Comparison of ENCODE assay signal across 11 cellular contexts in genomic region chr19:33175156-33175782, GRCh38. TPM values are rescaled to one million over a fixed set of nuclear protein-coding genes. Genes with fewer than 3 reads are reported as not detected.
A peak's percentile ranks its signal among the peaks of the same experiment; 100 is the strongest.
DNase-seq lines count a peak whose midpoint lies in the region; TF ChIP-seq lines count a peak whose summit lies in the region.
"Had no signal": no experiment of that assay in that cellular context is flagged by ENCODE, and none has a peak within 500 bp of the region (broad histone marks: within the 10 kb centered on the region; RNA-seq: fewer than 3 reads in every experiment).

No MANE protein-coding gene starts in this region.

- H3K4me1 Mint-ChIP-seq in T-helper 2 cell treated with Interferon-gamma antibody and Interleukin-4, amounts not matched to agents 5 μg/mL and 100 μg/mL, for 36 hours (ENCODE audit: low read depth), result peaks cover 28% of the 10 kb centered on the region
- peaks cover 14% of the 10 kb centered on the region for H3K4me1 Mint-ChIP-seq in endodermal cell

- H3K27ac ChIP-seq in endodermal cell (ENCODE audit: low read depth, low read length) (no peak overlapping the region), skeletal muscle tissue (ENCODE audit: low read depth, low read length) (no peak overlapping the region)
- H3K27ac ChIP-seq: SJSA1 had no signal

- WGBS in endodermal cell (ENCODE audit: insufficient coverage in 1 of 2, insufficient read length in 1 of 2), 2 experiments, result 95 to 96% methylated on average over 9 to 10 of the region's 10 CpGs

- H3K4me3 ChIP-seq in NB4 (ENCODE audit: low read depth, low read length) (peak overlapping the region; percentile 77), endodermal cell (ENCODE audit: low read length) (peak overlapping the region; percentile 95), skeletal muscle tissue (ENCODE audit: low read length in 3 of 3) (peak overlapping the region; percentile 84 to 95 (median 91))

- H3K27me3 ChIP-seq in endodermal cell (ENCODE audit: control insufficient read depth, insufficient read depth, low read length, poor library complexity, severe bottlenecking) (peaks cover 4% of the 10 kb centered on the region), skeletal muscle tissue (ENCODE audit: control insufficient read depth in 3 of 3, insufficient read depth in 3 of 3, low read length in 3 of 3) (no peaks in the 10 kb centered on the region)
- H3K27me3 ChIP-seq: SJSA1 had no signal

- TF ChIP-seq POLR2A in NB4 (IDR thresholded peaks at IDR 0.05; ENCODE audit: extremely low read depth, insufficient read length), result no peak

- peak overlapping the region; percentile 95 for H3K4me3 Mint-ChIP-seq in T-helper 2 cell treated with Interferon-gamma antibody and Interleukin-4, amounts not matched to agents 5 μg/mL and 100 μg/mL, for 36 hours
- peak overlapping the region; percentile 91 for H3K4me3 Mint-ChIP-seq in endodermal cell

- DNase-seq in T-helper 2 cell treated with Interferon-gamma antibody and Interleukin-4, amounts not matched to agents 5 μg/mL and 100 μg/mL, for 36 hours (ENCODE audit: low spot score), result no peak
- DNase-seq in T-helper 2 cell (no peak), NB4 (ENCODE audit: low read depth) (no peak), endodermal cell (peak; percentile 46), AG08396 (ENCODE audit: low spot score) (no peak), NCI-H1092 treated with DMSO at 0.1 percent for 48 hours (lab: John Stamatoyannopoulos, UW) (no peak), SIG-M5 (lab: John Stamatoyannopoulos, UW) (no peak)

- no peaks in the 10 kb centered on the region for H3K36me3 ChIP-seq in endodermal cell (ENCODE audit: control insufficient read depth, insufficient read depth, low read length)
- H3K36me3 ChIP-seq in skeletal muscle tissue (ENCODE audit: control insufficient read depth in 3 of 3, insufficient read depth in 3 of 3, low read length in 3 of 3), result no peaks in the 10 kb centered on the region

- H3K36me3 Mint-ChIP-seq in T-helper 2 cell treated with Interferon-gamma antibody and Interleukin-4, amounts not matched to agents 5 μg/mL and 100 μg/mL, for 36 hours (ENCODE audit: low read depth), result peaks cover 6% of the 10 kb centered on the region
- peaks cover 4% of the 10 kb centered on the region for H3K36me3 Mint-ChIP-seq in endodermal cell (ENCODE audit: low read depth)

- H3K27ac Mint-ChIP-seq in T-helper 2 cell treated with Interferon-gamma antibody and Interleukin-4, amounts not matched to agents 5 μg/mL and 100 μg/mL, for 36 hours, result peak overlapping the region; percentile 41
- no peak overlapping the region for H3K27ac Mint-ChIP-seq in endodermal cell

- H3K27me3 Mint-ChIP-seq in T-helper 2 cell treated with Interferon-gamma antibody and Interleukin-4, amounts not matched to agents 5 μg/mL and 100 μg/mL, for 36 hours (ENCODE audit: low read depth), result peaks cover 12% of the 10 kb centered on the region
- H3K27me3 Mint-ChIP-seq in endodermal cell (ENCODE audit: insufficient read depth), result peaks cover 9% of the 10 kb centered on the region

- peaks cover 7% of the 10 kb centered on the region for H3K4me1 ChIP-seq in endodermal cell (ENCODE audit: control insufficient read depth, insufficient read depth, low read length)
- H3K4me1 ChIP-seq in skeletal muscle tissue (ENCODE audit: control insufficient read depth in 3 of 3, insufficient read depth in 3 of 3, low read length in 3 of 3), result peaks cover 21 to 41% (median 31%) of the 10 kb centered on the region in 3 donors

- H3K9ac ChIP-seq in endodermal cell (ENCODE audit: extremely low read depth, low read length, poor library complexity, severe bottlenecking), result no peak overlapping the region
- H3K9ac ChIP-seq in skeletal muscle tissue (ENCODE audit: low read depth in 1 of 3, low read length in 3 of 3), result peak overlapping the region; percentile 88 to 97 (median 97)

- H3K9me3 ChIP-seq in endodermal cell (ENCODE audit: control insufficient read depth, low read length), result no peaks in the 10 kb centered on the region
- no peaks in the 10 kb centered on the region for H3K9me3 ChIP-seq in skeletal muscle tissue (ENCODE audit: control insufficient read depth in 3 of 3, low read length in 3 of 3)
- H3K9me3 ChIP-seq: SJSA1 had no signal

- TF ChIP-seq CTCF in NB4 (IDR thresholded peaks at IDR 0.05; ENCODE audit: low read depth, low read length), result no peak
- no peak for TF ChIP-seq CTCF in endodermal cell (conservative IDR thresholded peaks at IDR 0.05)

- H3K9me3 Mint-ChIP-seq in T-helper 2 cell treated with Interferon-gamma antibody and Interleukin-4, amounts not matched to agents 5 μg/mL and 100 μg/mL, for 36 hours, result no peaks in the 10 kb centered on the region
- H3K9me3 Mint-ChIP-seq in endodermal cell, result no peaks in the 10 kb centered on the region

RNA-seq across cellular contexts. Expression of gene LRP3, which starts 18.9 kb away (rescaled TPM):
- total RNA-seq in endodermal cell (10 to 100 TPM; 21.2 to 34.4 TPM), skeletal muscle tissue (19.3 TPM)
- polyA plus RNA-seq in endodermal cell (2013, experiment 1 of 2), result 34.1 TPM
- polyA plus RNA-seq in endodermal cell (2013, experiment 2 of 2), result 28.8 TPM

RNA-seq across cellular contexts. Expression of gene WDR88, which starts 43.4 kb away (rescaled TPM):
- total RNA-seq in endodermal cell (not detected), skeletal muscle tissue (not detected)
- polyA plus RNA-seq in endodermal cell (2013, experiment 1 of 2), result not detected
- polyA plus RNA-seq in endodermal cell (2013, experiment 2 of 2), result not detected
- total RNA-seq: kidney epithelial cell, SJSA1, temporal lobe had no signal

RNA-seq across cellular contexts. Expression of gene SLC7A10, which starts 50.4 kb away (rescaled TPM):
- total RNA-seq in endodermal cell, result under 1 TPM in 1 of 2 donors, not detected in 1; 0.35 TPM
- polyA plus RNA-seq in endodermal cell (2013, experiment 1 of 2), result 1.6 TPM
- 0.95 TPM for polyA plus RNA-seq in endodermal cell (2013, experiment 2 of 2)
- 9.4 TPM for total RNA-seq in skeletal muscle tissue
- total RNA-seq: kidney epithelial cell, SJSA1 had no signal
